Comparison of ENCODE assay signal across 8 cellular contexts in the genomic region with DNA sequence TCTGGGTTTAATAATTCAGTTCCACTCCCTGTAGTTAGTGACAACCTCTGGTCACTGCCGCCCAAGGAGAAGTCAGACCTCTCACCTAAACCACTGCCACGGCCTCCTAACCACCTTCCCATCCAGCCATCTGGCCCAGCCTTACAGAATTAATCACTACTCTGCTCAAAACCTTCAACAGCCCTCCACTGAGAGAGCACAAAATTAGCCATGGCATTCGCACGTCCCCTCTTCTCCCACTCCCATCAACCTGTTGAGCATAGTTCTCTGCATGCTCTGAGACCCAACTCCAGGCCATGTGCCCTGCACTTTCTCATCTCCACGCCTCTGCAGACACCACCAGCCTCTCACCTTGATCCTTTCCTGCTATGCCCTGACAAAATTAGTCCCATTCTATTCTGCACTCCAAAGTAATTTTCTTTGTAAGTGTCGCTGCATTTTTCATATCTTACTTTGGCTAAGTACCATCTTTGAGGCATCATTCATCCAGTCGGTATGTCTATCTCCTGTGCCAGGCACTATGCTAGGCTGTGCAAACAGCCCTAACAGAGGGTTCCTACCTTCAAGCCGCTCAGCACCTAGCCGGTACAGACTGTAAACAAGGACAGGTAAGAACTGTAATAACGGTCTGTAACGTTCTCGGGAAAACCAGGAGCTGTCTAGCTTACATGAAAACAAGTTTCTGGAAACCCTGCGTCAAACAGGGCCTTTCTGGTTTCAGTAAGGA. TPM values are rescaled to one million over a fixed set of nuclear protein-coding genes. Genes with fewer than 3 reads are reported as not detected.
DNase-seq lines count a peak whose midpoint lies in the region; ATAC-seq and TF ChIP-seq lines count a peak whose summit lies in the region.

No MANE protein-coding gene starts in this region.

- H2AFZ ChIP-seq in SU-DHL-6 (ENCODE audit: low read depth, low read length, severe bottlenecking) = peak overlapping the region; percentile 29
- no peak overlapping the region for H2AFZ ChIP-seq in trophoblast cell (ENCODE audit: insufficient read depth, low read length, poor library complexity)

- ATAC-seq in HG03159 (IDR thresholded peaks at IDR 0.05; ENCODE audit: unreplicated experiment) (no peak), HG02870 (IDR thresholded peaks at IDR 0.05; ENCODE audit: unreplicated experiment) (no peak)

- peak overlapping the region; percentile 60 for H3K9ac ChIP-seq in SU-DHL-6 (ENCODE audit: low read length)
- H3K9ac ChIP-seq in trophoblast cell (ENCODE audit: low read length) = peak overlapping the region; percentile 11

- H2BK120ac ChIP-seq in trophoblast cell (ENCODE audit: insufficient read depth, low read length, poor library complexity) = no peak overlapping the region

- peak overlapping the region; percentile 44 for H3K4ac ChIP-seq in trophoblast cell (ENCODE audit: low read depth, low read length)

- H2BK12ac ChIP-seq in trophoblast cell (ENCODE audit: low read length) = no peak overlapping the region

- H3K9me3 ChIP-seq in SU-DHL-6 (ENCODE audit: insufficient read depth, low read length) (no peaks in the 10 kb centered on the region), trophoblast cell (ENCODE audit: insufficient read depth, low read depth, low read length) (no peaks in the 10 kb centered on the region)

- TF ChIP-seq CTCF in SU-DHL-6 (IDR thresholded peaks at IDR 0.05; ENCODE audit: insufficient read depth, low read length, poor library complexity, severe bottlenecking) (no peak), foreskin fibroblast (IDR thresholded peaks at IDR 0.05; ENCODE audit: low read depth, low read length) (no peak)

- no peak overlapping the region for H2AK5ac ChIP-seq in trophoblast cell (ENCODE audit: low read length)

- H3K79me1 ChIP-seq in trophoblast cell (ENCODE audit: low read length) = peaks cover 2% of the 10 kb centered on the region

- H3K14ac ChIP-seq in trophoblast cell (ENCODE audit: low read length) = no peak overlapping the region

- H3K27ac Mint-ChIP-seq in activated naive CD4-positive, alpha-beta T cell treated with anti-CD3 and anti-CD28 coated beads, Interleukin-2, amount 50 U/mL, for 24 hours = peak overlapping the region; percentile 36

- peaks cover 3% of the 10 kb centered on the region; the same call in 1 of the 2 replicates for H3K36me3 ChIP-seq in SU-DHL-6 (ENCODE audit: low read length)
- H3K36me3 ChIP-seq in trophoblast cell (ENCODE audit: control insufficient read depth in 1 of 2, insufficient read depth in 2 of 2, low read length in 2 of 2) = peaks cover 0 to 9% of the 10 kb centered on the region in 2 experiments

- peaks cover 4 to 8% of the 10 kb centered on the region in 2 experiments for H3K4me1 ChIP-seq in trophoblast cell (ENCODE audit: control insufficient read depth in 1 of 2, insufficient read depth in 2 of 2, low read length in 2 of 2)

- no peaks in the 10 kb centered on the region for H3K27me3 ChIP-seq in SU-DHL-6 (ENCODE audit: low read length)
- H3K27me3 ChIP-seq in trophoblast cell (ENCODE audit: insufficient read depth, low read length) = no peaks in the 10 kb centered on the region

- no peaks in the 10 kb centered on the region for H3K27me3 Mint-ChIP-seq in activated naive CD4-positive, alpha-beta T cell treated with anti-CD3 and anti-CD28 coated beads, Interleukin-2, amount 50 U/mL, for 24 hours

- peaks cover 11% of the 10 kb centered on the region for H3K79me2 ChIP-seq in SU-DHL-6 (ENCODE audit: insufficient read depth, low read length)
- H3K79me2 ChIP-seq in trophoblast cell (ENCODE audit: control insufficient read depth, insufficient read depth, low read length, poor library complexity) = peaks cover 3% of the 10 kb centered on the region

- no peak overlapping the region for H3K23ac ChIP-seq in trophoblast cell (ENCODE audit: low read length)

- H3K36me3 Mint-ChIP-seq in activated naive CD4-positive, alpha-beta T cell treated with anti-CD3 and anti-CD28 coated beads, Interleukin-2, amount 50 U/mL, for 24 hours = peaks cover 5% of the 10 kb centered on the region

- WGBS in trophoblast cell (ENCODE audit: extremely low coverage, insufficient coverage, insufficient read length) = no CpG with 5 or more reads among the region's 13 CpGs

- DNase-seq in activated naive CD4-positive, alpha-beta T cell (lab: John Stamatoyannopoulos, UW) = no peak
- peak; percentile 10 to 43 for DNase-seq in foreskin fibroblast
- DNase-seq in trophoblast cell = peak in 1 of 2 donors; percentile 12
- no peak for DNase-seq in NCI-H128 (lab: John Stamatoyannopoulos, UW; ENCODE audit: unreplicated experiment)

- no peak overlapping the region for H4K8ac ChIP-seq in trophoblast cell (ENCODE audit: low read depth, low read length)

- peaks cover 21% of the 10 kb centered on the region; the same call in 1 of the 2 replicates for H3F3A ChIP-seq in SU-DHL-6 (ENCODE audit: insufficient read depth)

- H3K18ac ChIP-seq in trophoblast cell (ENCODE audit: low read length) = no peak overlapping the region

- H4K91ac ChIP-seq in trophoblast cell (ENCODE audit: low read depth, low read length) = no peak overlapping the region

- peak overlapping the region; percentile 63 for H3K4me3 ChIP-seq in SU-DHL-6 (ENCODE audit: insufficient read depth, low read length, poor library complexity, severe bottlenecking)
- peak overlapping the region; percentile 56 to 62 for H3K4me3 ChIP-seq in foreskin fibroblast (ENCODE audit: low read depth in 1 of 2, low read length in 2 of 2)
- H3K4me3 ChIP-seq in trophoblast cell (ENCODE audit: low read depth, low read length) = peak overlapping the region; percentile 81

- no peak overlapping the region for H2BK5ac ChIP-seq in trophoblast cell (ENCODE audit: low read depth, low read length, poor library complexity)

- H3K4me2 ChIP-seq in SU-DHL-6 (ENCODE audit: low read depth, low read length, poor library complexity, severe bottlenecking) (peak overlapping the region; percentile 78), trophoblast cell (ENCODE audit: low read length) (peak overlapping the region; percentile 82)

- H4K12ac ChIP-seq in trophoblast cell (ENCODE audit: low read depth, low read length) = peak overlapping the region; percentile 3

- peak overlapping the region; percentile 85 for H3K4me3 Mint-ChIP-seq in activated naive CD4-positive, alpha-beta T cell treated with anti-CD3 and anti-CD28 coated beads, Interleukin-2, amount 50 U/mL, for 24 hours

- no peaks in the 10 kb centered on the region for H3K9me2 ChIP-seq in SU-DHL-6 (replicated peaks; ENCODE audit: insufficient read depth, low read length)

- H3K4me1 Mint-ChIP-seq in activated naive CD4-positive, alpha-beta T cell treated with anti-CD3 and anti-CD28 coated beads, Interleukin-2, amount 50 U/mL, for 24 hours = peaks cover 20% of the 10 kb centered on the region

- H3K27ac ChIP-seq in SU-DHL-6 (ENCODE audit: low read depth, low read length) (no peak overlapping the region), trophoblast cell (ENCODE audit: low read depth, low read length) (no peak overlapping the region)

- H4K20me1 ChIP-seq in SU-DHL-6 (ENCODE audit: low read depth, low read length) = no peaks in the 10 kb centered on the region

- no peaks in the 10 kb centered on the region for H3K9me3 Mint-ChIP-seq in activated naive CD4-positive, alpha-beta T cell treated with anti-CD3 and anti-CD28 coated beads, Interleukin-2, amount 50 U/mL, for 24 hours

RNA-seq across cellular contexts. Expression of gene COPRS, which starts 1.0 kb away (rescaled TPM):
- polyA plus RNA-seq in trophoblast cell (2013) = 37.9 and 38.7 TPM in 2 replicates

RNA-seq across cellular contexts. Expression of gene UTP6, which starts 43.4 kb away (rescaled TPM):
- 69.3 and 75.2 TPM in 2 replicates for polyA plus RNA-seq in trophoblast cell (2013)

Comparison
In these comparisons a context has a peak if more than half of its experiments do, and no peak if none do; other contexts are left out.
1. DNase-seq: peak in foreskin fibroblast (2 of 2); none in activated naive CD4-positive, alpha-beta T cell (0 of 4) and NCI-H128 (single experiment).
2. Peak in every context shown above with its lines, with median percentiles within 50 percentile points of each other: H3K4me3 ChIP-seq.